In genomic region chr16:73371584-73372319, GRCh38 we compare ENCODE assay signal across 29 cellular contexts.
"Had no signal": no experiment of that assay in that cellular context is flagged by ENCODE, and none has a peak within 500 bp of the region (broad histone marks: within the 10 kb centered on the region; RNA-seq: fewer than 3 reads in every experiment).

No MANE protein-coding gene starts in this region.

- H3K4me3 Mint-ChIP-seq: activated CD4-positive, alpha-beta T cell treated with anti-CD3 and anti-CD28 coated beads, Interleukin-2, amount 10 ng/mL, durations not matched to agents 24 days and 14 days; activated CD8-positive, alpha-beta T cell treated with anti-CD3 and anti-CD28 coated beads for 36 hours; activated naive CD4-positive, alpha-beta T cell treated with anti-CD3 and anti-CD28 coated beads for 36 hours; activated T-cell treated with anti-CD3 and anti-CD28 coated beads, Interleukin-2, amount 50 U/mL, for 24 hours had no signal

- H3K27me3 Mint-ChIP-seq: activated CD4-positive, alpha-beta T cell treated with anti-CD3 and anti-CD28 coated beads, Interleukin-2, amount 10 ng/mL, durations not matched to agents 24 days and 14 days; activated CD8-positive, alpha-beta T cell treated with anti-CD3 and anti-CD28 coated beads for 36 hours; activated T-cell treated with anti-CD3 and anti-CD28 coated beads, Interleukin-2, amount 50 U/mL, for 24 hours had no signal

- H3K27ac ChIP-seq: adrenal gland, body of pancreas, breast epithelium, SJCRH30, SK-N-MC, WERI-Rb-1 had no signal

- FAIRE-seq: astrocyte had no signal

- H3K4me3 ChIP-seq: adrenal gland, body of pancreas, breast epithelium, SJCRH30, SK-N-MC had no signal

- H3K4me1 Mint-ChIP-seq: activated CD4-positive, alpha-beta T cell treated with anti-CD3 and anti-CD28 coated beads, Interleukin-2, amount 10 ng/mL, durations not matched to agents 24 days and 14 days had no signal

- H3K4me1 ChIP-seq: body of pancreas, breast epithelium, SJCRH30 had no signal

- H3K27me3 ChIP-seq: adrenal gland, body of pancreas, breast epithelium, SJCRH30 had no signal

- DNase-seq: activated CD4-positive, alpha-beta T cell treated with anti-CD3 and anti-CD28 coated beads for 1 hour; activated CD4-positive, alpha-beta T cell treated with anti-CD3 and anti-CD28 coated beads, Interleukin-2, amount 10 ng/mL, durations not matched to agents 24 days and 14 days; activated CD4-positive, alpha-beta T cell treated with anti-CD3 and anti-CD28 coated beads, Interleukin-2, amount 50 U/mL, for 4 hours; activated CD4-positive, CD25-positive, alpha-beta regulatory T cell; activated CD8-positive, alpha-beta T cell treated with anti-CD3 and anti-CD28 coated beads for 36 hours; activated gamma-delta T cell; activated naive CD4-positive, alpha-beta T cell treated with anti-CD3 and anti-CD28 coated beads for 36 hours; activated T-cell treated with anti-CD3 and anti-CD28 coated beads, Interleukin-2, amount 50 U/mL, for 24 hours; body of pancreas; KG1; NCI-H1105; NCI-H1417 treated with DMSO at 0.1 percent for 48 hours; NCI-H187 treated with DMSO at 0.1 percent for 48 hours; NCI-H2081; NCI-H2171 treated with DMSO at 0.1 percent for 48 hours; NCI-H226; NCI-H446 treated with DMSO at 0.1 percent for 48 hours; NCI-H524; SHP77; SJCRH30; T1000; WERI-Rb-1 had no signal

- H3K36me3 Mint-ChIP-seq: activated naive CD4-positive, alpha-beta T cell treated with anti-CD3 and anti-CD28 coated beads, Interleukin-2, amount 50 U/mL, for 72 hours had no signal

- ATAC-seq: activated CD8-positive, alpha-beta T cell treated with anti-CD3 and anti-CD28 coated beads for 36 hours; activated naive CD4-positive, alpha-beta T cell treated with anti-CD3 and anti-CD28 coated beads, Interleukin-2, amount 50 U/mL, for 72 hours; body of pancreas; Panc1 had no signal

- H3K36me3 ChIP-seq: adrenal gland, breast epithelium, SJCRH30, WERI-Rb-1 had no signal

- H3K27ac Mint-ChIP-seq: activated CD4-positive, alpha-beta T cell treated with anti-CD3 and anti-CD28 coated beads, Interleukin-2, amount 10 ng/mL, durations not matched to agents 24 days and 14 days; activated CD8-positive, alpha-beta T cell treated with anti-CD3 and anti-CD28 coated beads for 36 hours; activated naive CD4-positive, alpha-beta T cell treated with anti-CD3 and anti-CD28 coated beads for 36 hours; activated naive CD4-positive, alpha-beta T cell treated with anti-CD3 and anti-CD28 coated beads, Interleukin-2, amount 50 U/mL, for 72 hours; activated T-cell treated with anti-CD3 and anti-CD28 coated beads, Interleukin-2, amount 50 U/mL, for 24 hours; activated T-helper 2 cell treated with anti-CD3 and anti-CD28 coated beads, Interferon-gamma antibody, Interleukin-2, Interleukin-4, amounts not matched to agents 10 μg/mL and 5 μg/mL and 100 μg/mL, durations not matched to agents 14 hours and 24 hours and 36 hours had no signal

- H3K9me3 Mint-ChIP-seq: activated CD4-positive, alpha-beta T cell treated with anti-CD3 and anti-CD28 coated beads, Interleukin-2, amount 10 ng/mL, durations not matched to agents 24 days and 14 days; activated CD8-positive, alpha-beta T cell treated with anti-CD3 and anti-CD28 coated beads for 36 hours; activated naive CD4-positive, alpha-beta T cell treated with anti-CD3 and anti-CD28 coated beads for 36 hours; activated T-cell treated with anti-CD3 and anti-CD28 coated beads, Interleukin-2, amount 50 U/mL, for 24 hours had no signal

- H3K9me3 ChIP-seq: adrenal gland, body of pancreas, breast epithelium, SJCRH30 had no signal
